Comparison of ENCODE assay signal across 1 cellular context in genomic region chr4:102993985-102994384, GRCh38. TPM values are rescaled to one million over a fixed set of nuclear protein-coding genes. Genes with fewer than 3 reads are reported as not detected.
"Had no signal": no experiment of that assay in that cellular context is flagged by ENCODE, and none has a peak within 500 bp of the region (broad histone marks: within the 10 kb centered on the region; RNA-seq: fewer than 3 reads in every experiment).

No MANE protein-coding gene starts in this region.

RNA-seq across cellular contexts. Expression of gene SLC9B1, which starts 25.5 kb away (rescaled TPM):
- total RNA-seq: G401 had no signal
